ENCODE assay signal across 14 cellular contexts in genomic region chr7:26910221-26910620, GRCh38. TPM values are rescaled to one million over a fixed set of nuclear protein-coding genes. Genes with fewer than 3 reads are reported as not detected.
DNase-seq lines count a peak whose midpoint lies in the region; ATAC-seq and TF ChIP-seq lines count a peak whose summit lies in the region.
"Had no signal": no experiment of that assay in that cellular context is flagged by ENCODE, and none has a peak within 500 bp of the region (broad histone marks: within the 10 kb centered on the region; RNA-seq: fewer than 3 reads in every experiment).

No MANE protein-coding gene starts in this region.

- no peak overlapping the region for H3K4me3 Mint-ChIP-seq in activated T-helper 1 cell treated with anti-CD3 and anti-CD28 coated beads, Interleukin-12 subunit alpha, Interleukin-12 subunit beta, Interleukin-2, Interleukin-4 antibody, amounts not matched to agents 30 ng/mL and 10 ng/mL and 1 ng/mL, durations not matched to agents 14 hours and 24 hours and 36 hours
- H3K4me3 Mint-ChIP-seq: IgD-negative memory B cell; stimulated activated memory B cell treated with anti-CD40 and anti-IgM and Interleukin-4, amounts not matched to agents 10 μg/mL and 1 μg/mL and 100 μg/mL, for 72 hours had no signal

- no peaks in the 10 kb centered on the region for H3K36me3 ChIP-seq in neutrophil
- H3K36me3 ChIP-seq: lower lobe of right lung had no signal

- H3K36me3 Mint-ChIP-seq in activated T-helper 1 cell treated with anti-CD3 and anti-CD28 coated beads, Interleukin-12 subunit alpha, Interleukin-12 subunit beta, Interleukin-2, Interleukin-4 antibody, amounts not matched to agents 30 ng/mL and 10 ng/mL and 1 ng/mL, durations not matched to agents 14 hours and 24 hours and 36 hours (ENCODE audit: low read depth): no peaks in the 10 kb centered on the region
- H3K36me3 Mint-ChIP-seq: activated naive CD4-positive, alpha-beta T cell treated with anti-CD3 and anti-CD28 coated beads, Interleukin-2, amount 50 U/mL, for 72 hours; IgD-negative memory B cell; stimulated activated memory B cell treated with anti-CD40 and anti-IgM and Interleukin-4, amounts not matched to agents 10 μg/mL and 1 μg/mL and 100 μg/mL, for 72 hours had no signal

- H3K4me1 ChIP-seq in neutrophil (ENCODE audit: control insufficient read depth in 1 of 2, insufficient read depth in 1 of 2, low read depth in 1 of 2, low read length in 1 of 2): peaks cover 52 to 59% of the 10 kb centered on the region in 2 experiments
- H3K4me1 ChIP-seq: lower lobe of right lung had no signal

- ATAC-seq in HG03520 (IDR thresholded peaks at IDR 0.05; ENCODE audit: unreplicated experiment) (no peak), HG02973 (IDR thresholded peaks at IDR 0.05; ENCODE audit: unreplicated experiment) (no peak), GM21529 (IDR thresholded peaks at IDR 0.05; ENCODE audit: unreplicated experiment) (no peak)
- ATAC-seq: activated naive CD4-positive, alpha-beta T cell treated with anti-CD3 and anti-CD28 coated beads, Interleukin-2, amount 50 U/mL, for 72 hours; lower lobe of right lung; stimulated activated memory B cell treated with anti-CD40 and anti-IgM and Interleukin-4, amounts not matched to agents 10 μg/mL and 1 μg/mL and 100 μg/mL, for 72 hours had no signal

- intact Hi-C loops in activated T-helper 1 cell treated with anti-CD3 and anti-CD28 coated beads, Interleukin-12 subunit alpha, Interleukin-12 subunit beta, Interleukin-2, Interleukin-4 antibody, amounts not matched to agents 30 ng/mL and 10 ng/mL and 1 ng/mL, durations not matched to agents 14 hours and 24 hours and 36 hours (cut with micrococcal nuclease): no loop called here

- TF ChIP-seq POLR2A in NB4 (IDR thresholded peaks at IDR 0.05; ENCODE audit: extremely low read depth, insufficient read length): no peak

- H3K9me3 ChIP-seq in neutrophil: no peaks in the 10 kb centered on the region
- H3K9me3 ChIP-seq: lower lobe of right lung had no signal

- no peaks in the 10 kb centered on the region for H3K4me1 Mint-ChIP-seq in activated T-helper 1 cell treated with anti-CD3 and anti-CD28 coated beads, Interleukin-12 subunit alpha, Interleukin-12 subunit beta, Interleukin-2, Interleukin-4 antibody, amounts not matched to agents 30 ng/mL and 10 ng/mL and 1 ng/mL, durations not matched to agents 14 hours and 24 hours and 36 hours (ENCODE audit: low read depth)
- H3K4me1 Mint-ChIP-seq: stimulated activated memory B cell treated with anti-CD40 and anti-IgM and Interleukin-4, amounts not matched to agents 10 μg/mL and 1 μg/mL and 100 μg/mL, for 72 hours had no signal

- H3K27me3 Mint-ChIP-seq in activated T-helper 1 cell treated with anti-CD3 and anti-CD28 coated beads, Interleukin-12 subunit alpha, Interleukin-12 subunit beta, Interleukin-2, Interleukin-4 antibody, amounts not matched to agents 30 ng/mL and 10 ng/mL and 1 ng/mL, durations not matched to agents 14 hours and 24 hours and 36 hours (ENCODE audit: insufficient read depth): peaks cover 3% of the 10 kb centered on the region
- H3K27me3 Mint-ChIP-seq: IgD-negative memory B cell; stimulated activated memory B cell treated with anti-CD40 and anti-IgM and Interleukin-4, amounts not matched to agents 10 μg/mL and 1 μg/mL and 100 μg/mL, for 72 hours had no signal

- peak overlapping the region; percentile 99 for H3K27ac ChIP-seq in neutrophil
- H3K27ac ChIP-seq: lower lobe of right lung, skin epidermis had no signal

- H3K27me3 ChIP-seq in neutrophil: no peaks in the 10 kb centered on the region

- DNase-seq in ELR (ENCODE audit: low read depth) (peak; percentile 90), NB4 (ENCODE audit: low read depth) (peak; percentile 68), dermis blood vessel endothelial cell (peak; percentile 31)
- no peak for DNase-seq in activated T-helper 1 cell treated with anti-CD3 and anti-CD28 coated beads, Interleukin-12 subunit alpha, Interleukin-12 subunit beta, Interleukin-2, Interleukin-4 antibody, amounts not matched to agents 30 ng/mL and 10 ng/mL and 1 ng/mL, durations not matched to agents 14 hours and 24 hours and 36 hours (ENCODE audit: low spot score)
- DNase-seq: lower lobe of right lung, NCI-H524 had no signal

- H3K9me3 Mint-ChIP-seq in activated T-helper 1 cell treated with anti-CD3 and anti-CD28 coated beads, Interleukin-12 subunit alpha, Interleukin-12 subunit beta, Interleukin-2, Interleukin-4 antibody, amounts not matched to agents 30 ng/mL and 10 ng/mL and 1 ng/mL, durations not matched to agents 14 hours and 24 hours and 36 hours: no peaks in the 10 kb centered on the region
- H3K9me3 Mint-ChIP-seq: activated naive CD4-positive, alpha-beta T cell treated with anti-CD3 and anti-CD28 coated beads, Interleukin-2, amount 50 U/mL, for 72 hours; IgD-negative memory B cell; stimulated activated memory B cell treated with anti-CD40 and anti-IgM and Interleukin-4, amounts not matched to agents 10 μg/mL and 1 μg/mL and 100 μg/mL, for 72 hours had no signal

- no peak overlapping the region for H3K4me3 ChIP-seq in NB4 (ENCODE audit: low read depth, low read length)
- peak overlapping the region in 1 of 2 experiments; percentile 22 for H3K4me3 ChIP-seq in neutrophil (ENCODE audit: low read depth in 1 of 2, low read length in 1 of 2)
- H3K4me3 ChIP-seq: lower lobe of right lung, skin epidermis had no signal

- H3K27ac Mint-ChIP-seq in activated T-helper 1 cell treated with anti-CD3 and anti-CD28 coated beads, Interleukin-12 subunit alpha, Interleukin-12 subunit beta, Interleukin-2, Interleukin-4 antibody, amounts not matched to agents 30 ng/mL and 10 ng/mL and 1 ng/mL, durations not matched to agents 14 hours and 24 hours and 36 hours: no peak overlapping the region
- H3K27ac Mint-ChIP-seq: activated naive CD4-positive, alpha-beta T cell treated with anti-CD3 and anti-CD28 coated beads, Interleukin-2, amount 50 U/mL, for 72 hours; IgD-negative memory B cell; stimulated activated memory B cell treated with anti-CD40 and anti-IgM and Interleukin-4, amounts not matched to agents 10 μg/mL and 1 μg/mL and 100 μg/mL, for 72 hours had no signal

- TF ChIP-seq CTCF in NB4 (IDR thresholded peaks at IDR 0.05; ENCODE audit: low read depth, low read length): no peak
- peak; percentile 30 for TF ChIP-seq CTCF in neutrophil (IDR thresholded peaks at IDR 0.05)

RNA-seq across cellular contexts. Expression of gene SKAP2, which starts 45.8 kb away (rescaled TPM):
- total RNA-seq in dermis blood vessel endothelial cell: 16.0 and 28.9 TPM in 2 replicates
- total RNA-seq in activated T-helper 1 cell treated with anti-CD3 and anti-CD28 coated beads, Interleukin-12 subunit alpha, Interleukin-12 subunit beta, Interleukin-2, Interleukin-4 antibody, amounts not matched to agents 30 ng/mL and 10 ng/mL and 1 ng/mL, durations not matched to agents 14 hours and 24 hours and 36 hours: 3.2 and 3.3 TPM in 2 replicates
